ENCODE assay signal across 8 cellular contexts in the genomic region with DNA sequence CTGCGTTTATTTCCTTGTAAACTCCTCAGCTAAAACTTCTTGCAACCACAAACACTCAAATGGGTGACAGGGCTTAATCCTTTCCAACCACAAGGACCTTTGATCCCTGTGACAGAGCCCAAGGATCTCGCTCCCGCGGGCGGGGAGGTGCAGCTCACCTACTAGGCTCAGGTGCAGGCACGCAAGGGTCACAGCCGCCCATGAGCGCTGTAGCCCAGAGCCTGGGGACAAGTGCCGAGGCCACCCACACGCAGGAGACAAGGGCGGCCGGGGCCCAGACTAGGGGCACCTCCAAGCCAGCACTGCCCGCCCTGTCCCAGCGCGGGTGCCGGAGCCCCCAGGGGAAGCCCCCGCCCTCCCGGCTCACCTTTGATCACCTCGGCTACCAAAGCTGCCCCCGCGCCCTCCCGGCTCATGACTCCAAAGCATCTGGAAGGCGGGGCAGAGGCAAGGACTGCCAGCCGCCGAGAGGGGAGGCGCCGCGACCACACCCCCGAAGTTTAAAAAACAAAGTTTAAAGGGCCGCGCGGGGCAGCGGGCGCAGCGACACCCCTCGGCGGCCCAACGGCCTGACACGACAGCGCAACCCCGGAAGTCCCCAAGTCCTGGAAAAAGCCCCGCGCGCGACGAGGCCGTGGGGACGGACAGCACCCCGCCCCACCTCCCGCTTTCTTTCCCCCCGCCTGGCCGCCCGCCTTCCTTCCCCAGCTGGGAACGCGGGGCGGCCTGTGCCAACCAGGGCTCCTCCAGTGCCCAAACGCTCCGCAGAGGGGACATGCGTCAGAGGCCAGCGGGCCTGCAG. TPM values are rescaled to one million over a fixed set of nuclear protein-coding genes. Genes with fewer than 3 reads are reported as not detected.
A peak's percentile ranks its signal among the peaks of the same experiment; 100 is the strongest.
DNase-seq lines count a peak whose midpoint lies in the region; ATAC-seq, FAIRE-seq and TF ChIP-seq lines count a peak whose summit lies in the region.

No MANE protein-coding gene starts in this region.

- ATAC-seq in lower lobe of right lung: peak; percentile 96 to 97

- peaks cover 26% of the 10 kb centered on the region for H3K4me1 Mint-ChIP-seq in activated CD4-positive, alpha-beta memory T cell treated with anti-CD3 and anti-CD28 coated beads, Interleukin-2, amount 10 ng/mL, durations not matched to agents 7 days and 5 days

- peak; percentile 79 for DNase-seq in GM12891 (ENCODE audit: insufficient read length, low spot score)
- peak; percentile 63 for DNase-seq in HCEC 1CT
- DNase-seq in NB4 (ENCODE audit: low read depth): peak; percentile 82
- peak; percentile 80 for DNase-seq in activated CD4-positive, alpha-beta memory T cell treated with anti-CD3 and anti-CD28 coated beads, Interleukin-2, amount 10 ng/mL, durations not matched to agents 7 days and 5 days
- DNase-seq in dorsolateral prefrontal cortex: peak; percentile 38 to 86 (median 76)
- DNase-seq in lower lobe of right lung: peak; percentile 89
- peak; percentile 64 to 65 for DNase-seq in stimulated activated CD4-positive, alpha-beta T cell treated with anti-CD3 and anti-CD28 coated beads, Interleukin-4, amount 100 ng/mL, for 48 hours (ENCODE audit: low read depth in 2 of 2)
- DNase-seq in NCI-H187 (lab: John Stamatoyannopoulos, UW): no peak

- peak overlapping the region; percentile 73 to 99 (median 97) for H3K27ac ChIP-seq in dorsolateral prefrontal cortex
- H3K27ac ChIP-seq in lower lobe of right lung: peak overlapping the region; percentile 93

- peaks cover 14% of the 10 kb centered on the region for H3K4me1 ChIP-seq in lower lobe of right lung

- intact Hi-C loops in dorsolateral prefrontal cortex (cut with DNase I) (loop anchor here (2.0 to 10.0 kb wide), 6 partner anchors 46 to 152 kb away; a partner anchor contains a TSS), lower lobe of right lung (cut with DNase I) (no loop called here)

- POLR2A ChIA-PET in activated CD4-positive, alpha-beta memory T cell treated with anti-CD3 and anti-CD28 coated beads, Interleukin-2, amount 10 ng/mL, durations not matched to agents 7 days and 5 days (lab: Charles Lee): interaction anchor here (0.6 to 2.6 kb wide), 6 partner anchors 9 to 148 kb away, joined by 3 to 23 read pairs (median 4); a partner anchor contains a TSS

- FAIRE-seq in GM12891 (lab: Jason Lieb, UNC): peak; percentile 84

- H3K9me3 ChIP-seq in lower lobe of right lung: no peaks in the 10 kb centered on the region

- H3K9me3 Mint-ChIP-seq in activated CD4-positive, alpha-beta memory T cell treated with anti-CD3 and anti-CD28 coated beads, Interleukin-2, amount 10 ng/mL, durations not matched to agents 7 days and 5 days: no peaks in the 10 kb centered on the region

- peak overlapping the region; percentile 73 for H3K27ac Mint-ChIP-seq in activated CD4-positive, alpha-beta memory T cell treated with anti-CD3 and anti-CD28 coated beads, Interleukin-2, amount 10 ng/mL, durations not matched to agents 7 days and 5 days

- H3K4me3 Mint-ChIP-seq in activated CD4-positive, alpha-beta memory T cell treated with anti-CD3 and anti-CD28 coated beads, Interleukin-2, amount 10 ng/mL, durations not matched to agents 7 days and 5 days: peak overlapping the region; percentile 76

- TF ChIP-seq CTCF in NB4 (IDR thresholded peaks at IDR 0.05; ENCODE audit: low read depth, low read length): peak; percentile 46
- TF ChIP-seq CTCF in dorsolateral prefrontal cortex (IDR thresholded peaks at IDR 0.05 in 54 of 56, conservative IDR thresholded peaks at IDR 0.05 in 2 of 56; ENCODE audit: low read depth in 1 of 56, partially characterized antibody in 56 of 56): peak; percentile 40 to 87 (median 72)
- peak; percentile 78 for TF ChIP-seq CTCF in lower lobe of right lung (IDR thresholded peaks at IDR 0.05)

- peaks cover 7% of the 10 kb centered on the region for H3K36me3 ChIP-seq in lower lobe of right lung

- H3K4me3 ChIP-seq in NB4 (ENCODE audit: low read depth, low read length): peak overlapping the region; percentile 61
- H3K4me3 ChIP-seq in dorsolateral prefrontal cortex: peak overlapping the region; percentile 53 to 92 (median 78)
- H3K4me3 ChIP-seq in lower lobe of right lung: peak overlapping the region; percentile 77

- 0 out of 2 replicates have a peak, but pooled peaks have one; percentile 19 for TF ChIP-seq POLR2A in GM12891 (IDR thresholded peaks at IDR 0.05; ENCODE audit: low read depth, low read length)
- no peak for TF ChIP-seq POLR2A in NB4 (IDR thresholded peaks at IDR 0.05; ENCODE audit: extremely low read depth, insufficient read length)

- H3K36me3 Mint-ChIP-seq in activated CD4-positive, alpha-beta memory T cell treated with anti-CD3 and anti-CD28 coated beads, Interleukin-2, amount 10 ng/mL, durations not matched to agents 7 days and 5 days (ENCODE audit: low read depth): no peaks in the 10 kb centered on the region

- H3K27me3 ChIP-seq in dorsolateral prefrontal cortex (no peaks in the 10 kb centered on the region), lower lobe of right lung (ENCODE audit: low read depth) (no peaks in the 10 kb centered on the region)

- CTCF ChIA-PET in activated CD4-positive, alpha-beta memory T cell treated with anti-CD3 and anti-CD28 coated beads, Interleukin-2, amount 10 ng/mL, durations not matched to agents 7 days and 5 days (lab: Charles Lee): interaction anchor here (0.6 to 1.9 kb wide), 12 partner anchors 10 to 1009 kb away, joined by 3 to 7 read pairs (median 3); no protein-coding TSS in a partner anchor

- H3K27me3 Mint-ChIP-seq in activated CD4-positive, alpha-beta memory T cell treated with anti-CD3 and anti-CD28 coated beads, Interleukin-2, amount 10 ng/mL, durations not matched to agents 7 days and 5 days: peaks cover 1% of the 10 kb centered on the region

TF ChIP-seq in GM12891, 5 proteins besides CTCF, POLR2A, EP300 and RAD21:
- TF ChIP-seq POLR2AphosphoS5 (IDR thresholded peaks at IDR 0.05; ENCODE audit: low read depth, low read length): no peak
- no peak for TF ChIP-seq TAF1 (IDR thresholded peaks at IDR 0.05; ENCODE audit: low read depth, low read length)
- TF ChIP-seq SPI1 (IDR thresholded peaks at IDR 0.05; ENCODE audit: low read depth, low read length): no peak
- no peak for TF ChIP-seq PAX5 (IDR thresholded peaks at IDR 0.05; ENCODE audit: insufficient read depth, low read length, severe bottlenecking)
- TF ChIP-seq POU2F2 (IDR thresholded peaks at IDR 0.05; ENCODE audit: low read depth, low read length): no peak

RNA-seq across cellular contexts. Expression of a gene that starts 53.0 kb away (rescaled TPM):
- 0.19 TPM for polyA plus RNA-seq in GM12891 (2012; ENCODE audit: low read depth, missing spikeins)
- total RNA-seq in activated CD4-positive, alpha-beta memory T cell treated with anti-CD3 and anti-CD28 coated beads, Interleukin-2, amount 10 ng/mL, durations not matched to agents 7 days and 5 days: 1 to 10 TPM; 3.0 to 3.1 TPM
- total RNA-seq in dorsolateral prefrontal cortex (100 to 1,000 TPM in 3 of 120 experiments, 10 to 100 TPM in 117; 28.9 to 134 (median 53.2) TPM), lower lobe of right lung (16.0 TPM)

Comparison
In these comparisons a context has a peak if more than half of its experiments do, and no peak if none do; other contexts are left out.
1. DNase-seq: peak in GM12891 (single experiment), HCEC 1CT (single experiment), NB4 (single experiment), activated CD4-positive, alpha-beta memory T cell treated with anti-CD3 and anti-CD28 coated beads, Interleukin-2, amount 10 ng/mL, durations not matched to agents 7 days and 5 days (single experiment), dorsolateral prefrontal cortex (10 of 10), lower lobe of right lung (single experiment) and stimulated activated CD4-positive, alpha-beta T cell treated with anti-CD3 and anti-CD28 coated beads, Interleukin-4, amount 100 ng/mL, for 48 hours (2 of 2); none in NCI-H187 (0 of 2).
2. Peak in every context shown above with its lines, with median percentiles within 50 percentile points of each other: H3K4me3 ChIP-seq and CTCF ChIP-seq.